16 cellular contexts compared by ENCODE assay signal in the genomic region with DNA sequence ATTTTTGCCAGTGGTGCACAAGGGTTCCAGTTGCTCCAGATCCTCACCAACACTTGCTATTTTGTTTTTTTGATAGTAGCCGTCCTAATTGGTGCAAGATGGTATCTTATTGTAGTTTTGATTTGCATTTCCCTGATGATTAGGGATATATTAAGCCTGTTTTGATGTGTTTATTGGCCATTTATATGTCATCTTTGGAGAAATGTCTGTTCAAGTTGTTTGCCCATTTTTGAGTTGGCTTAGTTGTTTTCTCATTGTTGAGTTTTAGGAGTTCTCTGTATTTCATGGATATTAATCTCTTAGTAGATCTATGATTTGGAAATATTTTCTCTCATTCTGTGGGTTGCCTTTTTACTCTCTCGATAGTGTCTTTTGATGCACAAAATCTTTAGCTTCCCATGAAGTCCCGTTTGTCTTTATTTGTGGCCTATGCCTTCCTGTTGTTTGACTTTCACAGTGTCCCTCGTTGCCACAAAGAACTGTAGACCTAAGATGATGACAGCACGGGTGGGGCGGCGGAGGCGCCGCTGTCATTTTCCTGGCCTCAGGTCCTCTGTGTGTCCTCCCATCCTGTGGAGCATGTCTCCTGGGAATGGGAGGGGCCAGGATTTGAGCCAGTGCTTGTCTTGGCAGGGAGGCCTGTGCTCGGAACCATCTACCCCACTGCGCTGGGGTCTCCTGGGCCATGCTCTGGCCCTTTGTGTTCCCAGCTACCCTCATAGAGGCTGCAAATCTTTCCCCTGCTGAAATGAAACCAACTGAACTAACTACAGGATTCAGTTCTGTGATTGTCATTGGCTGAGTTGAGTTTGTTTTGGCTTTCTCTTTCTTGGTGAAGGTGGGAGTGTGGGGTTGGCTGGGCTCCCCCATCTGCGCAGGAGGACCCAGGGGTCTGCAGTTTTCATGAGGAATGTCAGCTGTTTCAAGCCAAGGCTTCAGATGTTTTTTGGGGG. TPM values are rescaled to one million over a fixed set of nuclear protein-coding genes. Genes with fewer than 3 reads are reported as not detected.
DNase-seq lines count a peak whose midpoint lies in the region; ATAC-seq and TF ChIP-seq lines count a peak whose summit lies in the region.
"Had no signal": no experiment of that assay in that cellular context is flagged by ENCODE, and none has a peak within 500 bp of the region (broad histone marks: within the 10 kb centered on the region; RNA-seq: fewer than 3 reads in every experiment).

No MANE protein-coding gene starts in this region.

- no peak for TF ChIP-seq CTCF in Panc1 (IDR thresholded peaks at IDR 0.05)
- no peak for TF ChIP-seq CTCF in esophagus squamous epithelium (IDR thresholded peaks at IDR 0.05)
- no peak for TF ChIP-seq CTCF in thoracic aorta (IDR thresholded peaks at IDR 0.05)

- no TSS peak for BruUV-seq in Panc1 (replicated peaks; lab: Mats Ljungman, UMichigan)

- H3K4me1 ChIP-seq in Panc1 (ENCODE audit: control insufficient read depth, insufficient read depth, low read length) (peaks cover 59% of the 10 kb centered on the region), esophagus squamous epithelium (peaks cover 30 to 72% (median 42%) of the 10 kb centered on the region in 3 donors), thoracic aorta (ENCODE audit: control insufficient read depth in 1 of 2, low read depth in 2 of 2) (peaks cover 39 to 72% of the 10 kb centered on the region in 2 donors)

- H3K27ac ChIP-seq in Panc1 (ENCODE audit: low read length) (peak overlapping the region; percentile 76), esophagus squamous epithelium (peak overlapping the region in 3 of 4 donors; percentile 11 to 52 (median 49)), thoracic aorta (peak overlapping the region; percentile 12 to 63)

- in situ Hi-C loops in Panc1 (cut with HindIII; ENCODE audit: low pct_unique_long_range_greater_than_20kb, low sequenced_read_pairs) = no loop called here

- H3K4me1 Mint-ChIP-seq in memory B cell = peaks cover 25% of the 10 kb centered on the region

- peak overlapping the region; percentile 58 for H3K4me3 Mint-ChIP-seq in memory B cell
- H3K4me3 Mint-ChIP-seq: activated naive CD8-positive, alpha-beta T cell; natural killer cell treated with Interleukin-12 subunit alpha and Interleukin-12 subunit beta and Interleukin-15 and Interleukin-18, amount 100 ng/mL, for 72 hours had no signal

- ATAC-seq in Panc1 (no peak), memory B cell (ENCODE audit: low read depth) (no peak), thoracic aorta (ENCODE audit: insufficient number of reproducible peaks, low FRiP score, low read depth) (no peak), HG03469 (IDR thresholded peaks at IDR 0.05; ENCODE audit: unreplicated experiment) (no peak)
- ATAC-seq: natural killer cell treated with Interleukin-12 subunit alpha and Interleukin-12 subunit beta and Interleukin-15 and Interleukin-18, amount 100 ng/mL, for 72 hours; stimulated activated naive CD8-positive, alpha-beta T cell treated with anti-CD3 and anti-CD28 coated beads, Interleukin-15, Interleukin-2, amounts not matched to agents 100 U/mL and 50 U/mL, for 24 hours had no signal

- H3K27me3 Mint-ChIP-seq in memory B cell = no peaks in the 10 kb centered on the region
- H3K27me3 Mint-ChIP-seq: activated naive CD8-positive, alpha-beta T cell had no signal

- H3K4me3 ChIP-seq in Panc1 (ENCODE audit: low read depth in 2 of 2, low read length in 2 of 2) = no peak overlapping the region
- peak overlapping the region in 1 of 4 donors; percentile 21 for H3K4me3 ChIP-seq in esophagus squamous epithelium
- peak overlapping the region; percentile 40 for H3K4me3 ChIP-seq in thoracic aorta

- WGBS in esophagus squamous epithelium, 2 donors = 59 to 66% methylated on average over 6 to 11 of the region's 12 CpGs

- intact Hi-C loops in Panc1 (cut with micrococcal nuclease; ENCODE audit: unreplicated experiment) (no loop called here), esophagus squamous epithelium (cut with DNase I) (no loop called here)

- no peak for TF ChIP-seq POLR2A in esophagus squamous epithelium (IDR thresholded peaks at IDR 0.05)

- H3K36me3 ChIP-seq in Panc1 (ENCODE audit: control insufficient read depth, insufficient read depth, low read length) (no peaks in the 10 kb centered on the region), esophagus squamous epithelium (peaks cover 0 to 24% (median 6%) of the 10 kb centered on the region in 3 donors), thoracic aorta (no peaks in the 10 kb centered on the region)

- POLR2A ChIA-PET in Panc1 (lab: Charles Lee) = interaction anchor here (0.6 kb wide), 1 partner anchor 16 kb away, joined by 3 read pairs; no protein-coding TSS in a partner anchor

- H3K27me3 ChIP-seq in Panc1 (ENCODE audit: control insufficient read depth, insufficient read depth, low read length) (no peaks in the 10 kb centered on the region), esophagus squamous epithelium (no peaks in the 10 kb centered on the region), thoracic aorta (replicated peaks; ENCODE audit: insufficient read depth) (no peaks in the 10 kb centered on the region)
- H3K27me3 ChIP-seq: BE2C had no signal

- DNase-seq in Panc1 (ENCODE audit: low read depth, low spot score) (no peak), esophagus squamous epithelium (lab: John Stamatoyannopoulos, UW) (no peak), memory B cell (ENCODE audit: low spot score in 2 of 2) (no peak), thoracic aorta (ENCODE audit: low spot score) (no peak), DMS79 (lab: John Stamatoyannopoulos, UW) (no peak), T-helper 9 cell (no peak)
- DNase-seq: activated CD4-positive, CD25-positive, alpha-beta regulatory T cell; BE2C; glutamatergic neuron; NCI-H524; OCI-M1; stimulated activated naive CD8-positive, alpha-beta T cell treated with anti-CD3 and anti-CD28 coated beads, Interleukin-15, Interleukin-2, amounts not matched to agents 100 U/mL and 50 U/mL, for 24 hours; SW 1271 had no signal

- H3K27ac Mint-ChIP-seq in memory B cell = peak overlapping the region; percentile 63
- H3K27ac Mint-ChIP-seq: activated naive CD8-positive, alpha-beta T cell; natural killer cell treated with Interleukin-12 subunit alpha and Interleukin-12 subunit beta and Interleukin-15 and Interleukin-18, amount 100 ng/mL, for 72 hours had no signal

- no peaks in the 10 kb centered on the region for H3K9me3 Mint-ChIP-seq in memory B cell
- H3K9me3 Mint-ChIP-seq: natural killer cell treated with Interleukin-12 subunit alpha and Interleukin-12 subunit beta and Interleukin-15 and Interleukin-18, amount 100 ng/mL, for 72 hours had no signal

- H3K9me3 ChIP-seq in Panc1 (ENCODE audit: control insufficient read depth, insufficient read depth, low read depth, low read length) = no peaks in the 10 kb centered on the region
- H3K9me3 ChIP-seq in esophagus squamous epithelium = no peaks in the 10 kb centered on the region
- H3K9me3 ChIP-seq in thoracic aorta = no peaks in the 10 kb centered on the region
- H3K9me3 ChIP-seq: BE2C had no signal

- CTCF ChIA-PET in Panc1 (lab: Charles Lee) = interaction anchor here (0.6 kb wide), 1 partner anchor 54 kb away, joined by 3 read pairs; no protein-coding TSS in a partner anchor

- H3K36me3 Mint-ChIP-seq in memory B cell = peaks cover 7% of the 10 kb centered on the region
- H3K36me3 Mint-ChIP-seq: activated naive CD8-positive, alpha-beta T cell; natural killer cell treated with Interleukin-12 subunit alpha and Interleukin-12 subunit beta and Interleukin-15 and Interleukin-18, amount 100 ng/mL, for 72 hours had no signal

RNA-seq across cellular contexts. Expression of a gene that starts 33.7 kb away (rescaled TPM):
- 171 TPM for total RNA-seq in Panc1 (2021; ENCODE audit: unreplicated experiment)
- 357 TPM for polyA plus RNA-seq in Panc1 (2012; ENCODE audit: insufficient read length)
- total RNA-seq in esophagus squamous epithelium = 10 to 100 TPM; 13.7 to 24.0 (median 20.9) TPM
- 10 to 100 TPM; 67.2 to 99.1 TPM for total RNA-seq in thoracic aorta
